Comparison of ENCODE assay signal across 20 cellular contexts in genomic region chr19:1913781-1914577, GRCh38. TPM values are rescaled to one million over a fixed set of nuclear protein-coding genes. Genes with fewer than 3 reads are reported as not detected.
DNase-seq lines count a peak whose midpoint lies in the region; ATAC-seq, FAIRE-seq and TF ChIP-seq lines count a peak whose summit lies in the region.
"Had no signal": no experiment of that assay in that cellular context is flagged by ENCODE, and none has a peak within 500 bp of the region (broad histone marks: within the 10 kb centered on the region; RNA-seq: fewer than 3 reads in every experiment).

No MANE protein-coding gene starts in this region.

- H3K27me3 ChIP-seq in HepG2 (ENCODE audit: control insufficient read depth in 1 of 2, insufficient read depth in 2 of 2, low read length in 2 of 2) (no peaks in the 10 kb centered on the region; a peak in 1 of 5 replicates), right lobe of liver (no peaks in the 10 kb centered on the region), mammary epithelial cell (ENCODE audit: insufficient read depth, low read length) (no peaks in the 10 kb centered on the region)

- TF ChIP-seq RAD21 in HepG2 (CRISPR knock-in tag; IDR thresholded peaks at IDR 0.05), result no peak

- H4K20me1 ChIP-seq in HepG2 (ENCODE audit: insufficient read depth, low read length) (no peaks in the 10 kb centered on the region), mammary epithelial cell (ENCODE audit: insufficient read depth, low read length) (peaks cover 2% of the 10 kb centered on the region)

- peaks cover 30% of the 10 kb centered on the region for H3K79me2 ChIP-seq in HepG2 (ENCODE audit: insufficient read depth, low read length)
- peaks cover 59% of the 10 kb centered on the region for H3K79me2 ChIP-seq in mammary epithelial cell (ENCODE audit: insufficient read depth, low read length)

- in situ Hi-C loops in HepG2 (cut with HindIII; ENCODE audit: extremely low pct_ligation_motif_present, low pct_unique_long_range_greater_than_20kb) (no loop called here), mammary epithelial cell (cut with MboI; ENCODE audit: low sequenced_read_pairs in 2 of 2) (no loop called here)

- H3K9me3 ChIP-seq in HepG2 (ENCODE audit: low read length) (no peaks in the 10 kb centered on the region), right lobe of liver (no peaks in the 10 kb centered on the region), mammary epithelial cell (replicated peaks; ENCODE audit: insufficient read depth, low read length) (no peaks in the 10 kb centered on the region), kidney (ENCODE audit: control insufficient read depth in 1 of 2, low read length in 2 of 2) (no peaks in the 10 kb centered on the region)

- dilution Hi-C loops in mammary epithelial cell (cut with HindIII; ENCODE audit: low sequenced_read_pairs), result no loop called here

- WGBS in HepG2 (ENCODE audit: low lambda C conversion rate), result 98% methylated on average over 17 of the region's 23 CpGs
- whole genome bisulfite sequencing in right lobe of liver (ENCODE audit: insufficient coverage, low coverage, low lambda C conversion rate, missing lambda C conversion rate), result 67% methylated on average over 3 of the region's 23 CpGs
- WGBS in mammary epithelial cell (ENCODE audit: low coverage, missing lambda C conversion rate), result 5% methylated on average over 6 of the region's 23 CpGs

- TF ChIP-seq POLR2A in HepG2 (IDR thresholded peaks at IDR 0.05; ENCODE audit: insufficient read depth in 1 of 2, low read depth in 2 of 2, low read length in 2 of 2), result no peak
- no peak for TF ChIP-seq POLR2A in right lobe of liver (IDR thresholded peaks at IDR 0.05)

- H3K4me3 ChIP-seq in HepG2 (replicated peaks in 1 of 3; ENCODE audit: insufficient read depth in 1 of 3, low read depth in 2 of 3, low read length in 3 of 3), result no peak overlapping the region
- no peak overlapping the region for H3K4me3 ChIP-seq in right lobe of liver
- H3K4me3 ChIP-seq in mammary epithelial cell (replicated peaks in 1 of 3; ENCODE audit: insufficient read depth in 1 of 3, low read depth in 2 of 3, low read length in 3 of 3), result peak overlapping the region in 2 of 3 experiments; percentile 17 to 28
- no peak overlapping the region for H3K4me3 ChIP-seq in kidney (ENCODE audit: low read length in 2 of 2)

- FAIRE-seq in HepG2 (lab: Jason Lieb, UNC) (no peak), kidney (lab: Jason Lieb, UNC) (no peak)

- intact Hi-C loops in HepG2 (cut with micrococcal nuclease; ENCODE audit: unreplicated experiment) (no loop called here), right lobe of liver (cut with DNase I) (no loop called here), mammary epithelial cell (cut with micrococcal nuclease) (no loop called here), kidney (cut with DNase I) (no loop called here)

- TF ChIP-seq EP300 in HepG2 (IDR thresholded peaks at IDR 0.05; ENCODE audit: low read depth in 2 of 2, low read length in 2 of 2) (no peak), HepG2 (CRISPR knock-in tag; IDR thresholded peaks at IDR 0.05; ENCODE audit: borderline replicate concordance) (no peak)

- no peak overlapping the region for H3K4me2 ChIP-seq in HepG2 (ENCODE audit: low read depth, low read length)
- H3K4me2 ChIP-seq in mammary epithelial cell (ENCODE audit: insufficient read depth, low read depth, low read length), result peak overlapping the region; percentile 88

- peaks cover 11 to 35% of the 10 kb centered on the region in 2 experiments; a peak in 4 of 5 replicates for H3K36me3 ChIP-seq in HepG2 (replicated peaks in 1 of 2; ENCODE audit: control insufficient read depth in 1 of 2, insufficient read depth in 2 of 2, low read length in 2 of 2)
- H3K36me3 ChIP-seq in right lobe of liver, result peaks cover 0 to 3% (median under 1%) of the 10 kb centered on the region in 4 donors
- peaks cover 6% of the 10 kb centered on the region for H3K36me3 ChIP-seq in mammary epithelial cell (ENCODE audit: insufficient read depth, low read length)
- peaks cover 0 to 3% of the 10 kb centered on the region in 2 donors for H3K36me3 ChIP-seq in kidney (ENCODE audit: control insufficient read depth in 1 of 2, insufficient read depth in 2 of 2, low read length in 2 of 2)

- H3K4me1 ChIP-seq in HepG2 (ENCODE audit: insufficient read depth, low read length), result peaks cover 6% of the 10 kb centered on the region; the same call in 1 of the 2 replicates
- H3K4me1 ChIP-seq in right lobe of liver, result no peaks in the 10 kb centered on the region
- H3K4me1 ChIP-seq in mammary epithelial cell (ENCODE audit: insufficient read depth, low read length), result peaks cover 41% of the 10 kb centered on the region
- peaks cover 0 to 12% of the 10 kb centered on the region in 2 donors for H3K4me1 ChIP-seq in kidney (ENCODE audit: control insufficient read depth in 1 of 2, insufficient read depth in 1 of 2, low read depth in 1 of 2, low read length in 2 of 2)

- CTCF ChIA-PET in HepG2 (lab: Yijun Ruan, JAX; ENCODE audit: low intra/inter-chr PET ratio, low total read pairs) (no interaction called here), mammary epithelial cell (lab: Charles Lee; ENCODE audit: low non-redundant PET) (no interaction called here)

- no peak for DNase-seq in HepG2 (ENCODE audit: low spot score)
- DNase-seq in right lobe of liver, result no peak
- peak; percentile 64 for DNase-seq in mammary epithelial cell
- peak; percentile 94 for DNase-seq in kidney
- DNase-seq in GDM1 (lab: John Stamatoyannopoulos, UW), result no peak
- no peak for DNase-seq in GOT3 (lab: John Stamatoyannopoulos, UW)
- DNase-seq: DMS153; EL; H9; NCI-H1048; NCI-H146; NCI-H2107; NCI-H226; NCI-H526 treated with DMSO at 0.1 percent for 48 hours; NK-92 treated with Interleukin-12 subunit alpha and Interleukin-12 subunit beta, amount 100 ng/mL, for 24 hours; PC-3 had no signal

- H2AFZ ChIP-seq in HepG2 (ENCODE audit: low read length) (no peak overlapping the region), mammary epithelial cell (ENCODE audit: low read depth, low read length) (peak overlapping the region; percentile 4)

- TF ChIP-seq CTCF in HepG2 (CRISPR knock-in tag; IDR thresholded peaks at IDR 0.05), result no peak
- no peak for TF ChIP-seq CTCF in right lobe of liver (IDR thresholded peaks at IDR 0.05)
- TF ChIP-seq CTCF in mammary epithelial cell (conservative IDR thresholded peaks at IDR 0.05 in 1 of 2, IDR thresholded peaks at IDR 0.05 in 1 of 2; ENCODE audit: extremely low read depth in 1 of 2, insufficient read depth in 1 of 2, low read depth in 1 of 2, low read length in 2 of 2), result no peak
- TF ChIP-seq CTCF in kidney (IDR thresholded peaks at IDR 0.05; ENCODE audit: borderline replicate concordance, extremely low read depth, insufficient read depth), result no peak

- BruUV-seq in HepG2 (replicated peaks; lab: Mats Ljungman, UMichigan) (no TSS peak), mammary epithelial cell (replicated peaks; lab: Mats Ljungman, UMichigan) (no TSS peak)

- ATAC-seq in HepG2 (no peak), right lobe of liver (no peak), GM21528 (IDR thresholded peaks at IDR 0.05; ENCODE audit: low FRiP score, unreplicated experiment) (no peak), HG02884 (IDR thresholded peaks at IDR 0.05; ENCODE audit: unreplicated experiment) (no peak)
- ATAC-seq: PC-3, Right ventricle myocardium inferior had no signal

- no peak overlapping the region for H3K27ac ChIP-seq in HepG2 (ENCODE audit: extremely low read length, insufficient read depth, low read length)
- H3K27ac ChIP-seq in right lobe of liver, result no peak overlapping the region
- H3K27ac ChIP-seq in mammary epithelial cell (ENCODE audit: insufficient read depth, low read depth, low read length), result no peak overlapping the region
- H3K27ac ChIP-seq in kidney (ENCODE audit: low read depth in 2 of 2, low read length in 2 of 2), result peak overlapping the region in 1 of 2 donors; percentile 37
- H3K27ac ChIP-seq: C4-2B had no signal

- POLR2A ChIA-PET in HepG2 (lab: Yijun Ruan, JAX), result no interaction called here

- H3K9ac ChIP-seq in HepG2 (ENCODE audit: insufficient read depth, low read depth, low read length), result no peak overlapping the region
- no peak overlapping the region for H3K9ac ChIP-seq in mammary epithelial cell (ENCODE audit: insufficient read depth, low read length)
- H3K9ac ChIP-seq in kidney (ENCODE audit: low read length in 2 of 2), result no peak overlapping the region

RNA-seq across cellular contexts. Expression of gene ADAT3, which starts 8.8 kb away (rescaled TPM):
- total RNA-seq in HepG2 (2016; rRNA removed; fragmentation: Illumina TruSeq; extraction: Trizol), result 2.0 and 3.5 TPM in 2 replicates
- 0.79 and 0.81 TPM in 2 replicates for total RNA-seq in HepG2 (2016; cell fraction: cytosol; rRNA removed; fragmentation: Illumina TruSeq; extraction: Trizol; ENCODE audit: low read depth)
- 1.7 and 3.1 TPM in 2 replicates for total RNA-seq in HepG2 (2016; cell fraction: insoluble cytoplasmic fraction; rRNA removed; fragmentation: Illumina TruSeq; extraction: Trizol)
- 1.7 and 2.1 TPM in 2 replicates for total RNA-seq in HepG2 (2016; cell fraction: membrane; rRNA removed; fragmentation: Illumina TruSeq; extraction: Trizol)
- total RNA-seq in HepG2 (2016; cell fraction: nucleus; rRNA removed; fragmentation: Illumina TruSeq; extraction: Trizol), result 1.5 and 1.9 TPM in 2 replicates
- polyA plus RNA-seq in HepG2 (2011; rRNA removed), result 0.95 and 1.4 TPM in 2 replicates
- 0.94 and 1.7 TPM in 2 replicates for polyA plus RNA-seq in HepG2 (2011; cell fraction: cytosol; rRNA removed)
- polyA plus RNA-seq in HepG2 (2011; cell fraction: nucleus; rRNA removed), result 6.4 and 7.8 TPM in 2 replicates
- 1.3 and 1.7 TPM in 2 replicates for polyA plus RNA-seq in HepG2 (2012)
- 0.68 TPM in 2 replicates for polyA plus RNA-seq in HepG2 (2016; cell fraction: cytosol; fragmentation: Illumina TruSeq; extraction: Trizol; ENCODE audit: low read depth)
- polyA plus RNA-seq in HepG2 (2016; cell fraction: insoluble cytoplasmic fraction; fragmentation: Illumina TruSeq; extraction: Trizol; ENCODE audit: low read depth), result 2.8 and 3.5 TPM in 2 replicates
- polyA plus RNA-seq in HepG2 (2016; cell fraction: membrane; fragmentation: Illumina TruSeq; extraction: Trizol; ENCODE audit: low read depth), result 1.1 and 1.4 TPM in 2 replicates
- polyA plus RNA-seq in HepG2 (2016; cell fraction: nucleus; fragmentation: Illumina TruSeq; extraction: Trizol; ENCODE audit: insufficient read depth, low read depth), result 5.0 and 6.1 TPM in 2 replicates
- polyA minus RNA-seq in HepG2 (2011; rRNA and poly(A)+ RNA removed; ENCODE audit: low replicate concordance), result 2.1 and 3.8 TPM in 2 replicates
- polyA minus RNA-seq in HepG2 (2011; cell fraction: cytosol; rRNA and poly(A)+ RNA removed), result 1.3 and 1.6 TPM in 2 replicates
- 2.3 and 2.6 TPM in 2 replicates for polyA minus RNA-seq in HepG2 (2011; cell fraction: nucleus; rRNA and poly(A)+ RNA removed)
- 1 to 10 TPM; 1.8 to 5.3 (median 2.7) TPM for total RNA-seq in right lobe of liver
- 1 to 10 TPM; 3.5 to 7.3 TPM for total RNA-seq in mammary epithelial cell
- polyA plus RNA-seq in mammary epithelial cell, result 1.7 TPM
- not detected for polyA minus RNA-seq in mammary epithelial cell
- 10.3 TPM for total RNA-seq in kidney
- polyA plus RNA-seq in kidney (ENCODE audit: insufficient read depth, low read depth, low replicate concordance), result 6.1 TPM

RNA-seq across cellular contexts. Expression of gene SCAMP4, which starts 8.8 kb away (rescaled TPM):
- total RNA-seq in HepG2 (2016; rRNA removed; fragmentation: Illumina TruSeq; extraction: Trizol) (10.8 and 13.7 TPM in 2 replicates), right lobe of liver (10 to 100 TPM; 22.1 to 60.6 (median 24.4) TPM), mammary epithelial cell (10 to 100 TPM; 70.2 to 76.5 TPM), kidney (90.1 TPM)
- total RNA-seq in HepG2 (2016; cell fraction: cytosol; rRNA removed; fragmentation: Illumina TruSeq; extraction: Trizol; ENCODE audit: low read depth), result 4.4 and 5.1 TPM in 2 replicates
- total RNA-seq in HepG2 (2016; cell fraction: insoluble cytoplasmic fraction; rRNA removed; fragmentation: Illumina TruSeq; extraction: Trizol), result 9.1 and 12.6 TPM in 2 replicates
- total RNA-seq in HepG2 (2016; cell fraction: membrane; rRNA removed; fragmentation: Illumina TruSeq; extraction: Trizol), result 10.1 and 10.7 TPM in 2 replicates
- total RNA-seq in HepG2 (2016; cell fraction: nucleus; rRNA removed; fragmentation: Illumina TruSeq; extraction: Trizol), result 24.2 and 31.8 TPM in 2 replicates
- polyA plus RNA-seq in HepG2 (2011; rRNA removed) (10.7 and 12.8 TPM in 2 replicates), mammary epithelial cell (31.7 TPM), kidney (ENCODE audit: insufficient read depth, low read depth, low replicate concordance) (49.5 TPM)
- 7.6 and 8.7 TPM in 2 replicates for polyA plus RNA-seq in HepG2 (2011; cell fraction: cytosol; rRNA removed)
- 43.5 and 55.3 TPM in 2 replicates for polyA plus RNA-seq in HepG2 (2011; cell fraction: nucleus; rRNA removed)
- polyA plus RNA-seq in HepG2 (2012), result 21.8 and 32.2 TPM in 2 replicates
- 5.1 and 6.4 TPM in 2 replicates for polyA plus RNA-seq in HepG2 (2016; cell fraction: cytosol; fragmentation: Illumina TruSeq; extraction: Trizol; ENCODE audit: low read depth)
- 10.3 and 13.4 TPM in 2 replicates for polyA plus RNA-seq in HepG2 (2016; cell fraction: insoluble cytoplasmic fraction; fragmentation: Illumina TruSeq; extraction: Trizol; ENCODE audit: low read depth)
- 11.5 and 11.6 TPM in 2 replicates for polyA plus RNA-seq in HepG2 (2016; cell fraction: membrane; fragmentation: Illumina TruSeq; extraction: Trizol; ENCODE audit: low read depth)
- polyA plus RNA-seq in HepG2 (2016; cell fraction: nucleus; fragmentation: Illumina TruSeq; extraction: Trizol; ENCODE audit: insufficient read depth, low read depth), result 69.4 and 71.5 TPM in 2 replicates
- polyA minus RNA-seq in HepG2 (2011; rRNA and poly(A)+ RNA removed; ENCODE audit: low replicate concordance), result 14.8 and 32.0 TPM in 2 replicates
- 35.3 TPM in 2 replicates for polyA minus RNA-seq in HepG2 (2011; cell fraction: cytosol; rRNA and poly(A)+ RNA removed)
- 13.2 and 15.5 TPM in 2 replicates for polyA minus RNA-seq in HepG2 (2011; cell fraction: nucleus; rRNA and poly(A)+ RNA removed)
- 38.7 TPM for polyA minus RNA-seq in mammary epithelial cell

RNA-seq across cellular contexts. Expression of gene CSNK1G2, which starts 27.0 kb away (rescaled TPM):
- 29.7 and 53.8 TPM in 2 replicates for total RNA-seq in HepG2 (2016; rRNA removed; fragmentation: Illumina TruSeq; extraction: Trizol)
- 40.6 and 41.0 TPM in 2 replicates for total RNA-seq in HepG2 (2016; cell fraction: cytosol; rRNA removed; fragmentation: Illumina TruSeq; extraction: Trizol; ENCODE audit: low read depth)
- total RNA-seq in HepG2 (2016; cell fraction: insoluble cytoplasmic fraction; rRNA removed; fragmentation: Illumina TruSeq; extraction: Trizol), result 26.8 and 56.3 TPM in 2 replicates
- 85.2 and 87.4 TPM in 2 replicates for total RNA-seq in HepG2 (2016; cell fraction: membrane; rRNA removed; fragmentation: Illumina TruSeq; extraction: Trizol)
- 39.2 and 46.8 TPM in 2 replicates for total RNA-seq in HepG2 (2016; cell fraction: nucleus; rRNA removed; fragmentation: Illumina TruSeq; extraction: Trizol)
- 72.5 and 88.4 TPM in 2 replicates for polyA plus RNA-seq in HepG2 (2011; rRNA removed)
- 33.8 and 56.1 TPM in 2 replicates for polyA plus RNA-seq in HepG2 (2011; cell fraction: cytosol; rRNA removed)
- 380 and 522 TPM in 2 replicates for polyA plus RNA-seq in HepG2 (2011; cell fraction: nucleus; rRNA removed)
- polyA plus RNA-seq in HepG2 (2012), result 38.6 and 40.4 TPM in 2 replicates
- 39.6 and 47.2 TPM in 2 replicates for polyA plus RNA-seq in HepG2 (2016; cell fraction: cytosol; fragmentation: Illumina TruSeq; extraction: Trizol; ENCODE audit: low read depth)
- polyA plus RNA-seq in HepG2 (2016; cell fraction: insoluble cytoplasmic fraction; fragmentation: Illumina TruSeq; extraction: Trizol; ENCODE audit: low read depth), result 36.1 and 45.7 TPM in 2 replicates
- 79.1 and 81.2 TPM in 2 replicates for polyA plus RNA-seq in HepG2 (2016; cell fraction: membrane; fragmentation: Illumina TruSeq; extraction: Trizol; ENCODE audit: low read depth)
- polyA plus RNA-seq in HepG2 (2016; cell fraction: nucleus; fragmentation: Illumina TruSeq; extraction: Trizol; ENCODE audit: insufficient read depth, low read depth), result 157 TPM in 2 replicates
- polyA minus RNA-seq in HepG2 (2011; rRNA and poly(A)+ RNA removed; ENCODE audit: low replicate concordance), result 51.2 and 83.6 TPM in 2 replicates
- 23.6 and 25.2 TPM in 2 replicates for polyA minus RNA-seq in HepG2 (2011; cell fraction: cytosol; rRNA and poly(A)+ RNA removed)
- 18.2 and 21.2 TPM in 2 replicates for polyA minus RNA-seq in HepG2 (2011; cell fraction: nucleus; rRNA and poly(A)+ RNA removed)
- total RNA-seq in right lobe of liver, result 10 to 100 TPM; 14.4 to 35.2 (median 22.6) TPM
- 10 to 100 TPM; 63.5 to 70.8 TPM for total RNA-seq in mammary epithelial cell
- 57.6 TPM for polyA plus RNA-seq in mammary epithelial cell
- polyA minus RNA-seq in mammary epithelial cell, result 55.0 TPM
- 66.2 TPM for total RNA-seq in kidney
- polyA plus RNA-seq in kidney (ENCODE audit: insufficient read depth, low read depth, low replicate concordance), result 33.1 TPM

RNA-seq across cellular contexts. Expression of gene ABHD17A, which starts 28.7 kb away (rescaled TPM):
- 27.9 and 40.8 TPM in 2 replicates for total RNA-seq in HepG2 (2016; rRNA removed; fragmentation: Illumina TruSeq; extraction: Trizol)
- total RNA-seq in HepG2 (2016; cell fraction: cytosol; rRNA removed; fragmentation: Illumina TruSeq; extraction: Trizol; ENCODE audit: low read depth), result 52.2 and 64.4 TPM in 2 replicates
- 24.0 and 37.3 TPM in 2 replicates for total RNA-seq in HepG2 (2016; cell fraction: insoluble cytoplasmic fraction; rRNA removed; fragmentation: Illumina TruSeq; extraction: Trizol)
- total RNA-seq in HepG2 (2016; cell fraction: membrane; rRNA removed; fragmentation: Illumina TruSeq; extraction: Trizol), result 65.2 and 82.2 TPM in 2 replicates
- total RNA-seq in HepG2 (2016; cell fraction: nucleus; rRNA removed; fragmentation: Illumina TruSeq; extraction: Trizol), result 17.1 and 19.3 TPM in 2 replicates
- polyA plus RNA-seq in HepG2 (2011; rRNA removed), result 27.7 and 44.6 TPM in 2 replicates
- polyA plus RNA-seq in HepG2 (2011; cell fraction: cytosol; rRNA removed), result 25.9 and 53.1 TPM in 2 replicates
- 72.5 and 83.8 TPM in 2 replicates for polyA plus RNA-seq in HepG2 (2011; cell fraction: nucleus; rRNA removed)
- polyA plus RNA-seq in HepG2 (2012), result 11.9 and 16.2 TPM in 2 replicates
- polyA plus RNA-seq in HepG2 (2016; cell fraction: cytosol; fragmentation: Illumina TruSeq; extraction: Trizol; ENCODE audit: low read depth), result 51.0 and 62.5 TPM in 2 replicates
- 25.3 and 27.0 TPM in 2 replicates for polyA plus RNA-seq in HepG2 (2016; cell fraction: insoluble cytoplasmic fraction; fragmentation: Illumina TruSeq; extraction: Trizol; ENCODE audit: low read depth)
- polyA plus RNA-seq in HepG2 (2016; cell fraction: membrane; fragmentation: Illumina TruSeq; extraction: Trizol; ENCODE audit: low read depth), result 54.6 and 60.4 TPM in 2 replicates
- 38.7 and 42.0 TPM in 2 replicates for polyA plus RNA-seq in HepG2 (2016; cell fraction: nucleus; fragmentation: Illumina TruSeq; extraction: Trizol; ENCODE audit: insufficient read depth, low read depth)
- 15.0 and 50.9 TPM in 2 replicates for polyA minus RNA-seq in HepG2 (2011; rRNA and poly(A)+ RNA removed; ENCODE audit: low replicate concordance)
- 17.2 and 18.0 TPM in 2 replicates for polyA minus RNA-seq in HepG2 (2011; cell fraction: cytosol; rRNA and poly(A)+ RNA removed)
- 5.7 and 5.8 TPM in 2 replicates for polyA minus RNA-seq in HepG2 (2011; cell fraction: nucleus; rRNA and poly(A)+ RNA removed)
- total RNA-seq in right lobe of liver, result 10 to 100 TPM; 20.4 to 49.5 (median 23.5) TPM
- 10 to 100 TPM; 46.2 to 61.5 TPM for total RNA-seq in mammary epithelial cell
- 56.8 TPM for polyA plus RNA-seq in mammary epithelial cell
- polyA minus RNA-seq in mammary epithelial cell, result 7.2 TPM
- 63.8 TPM for total RNA-seq in kidney
- 65.1 TPM for polyA plus RNA-seq in kidney (ENCODE audit: insufficient read depth, low read depth, low replicate concordance)

RNA-seq across cellular contexts. Expression of gene KLF16, which starts 50.6 kb away (rescaled TPM):
- 6.2 and 6.7 TPM in 2 replicates for total RNA-seq in HepG2 (2016; rRNA removed; fragmentation: Illumina TruSeq; extraction: Trizol)
- 2.1 and 2.2 TPM in 2 replicates for total RNA-seq in HepG2 (2016; cell fraction: cytosol; rRNA removed; fragmentation: Illumina TruSeq; extraction: Trizol; ENCODE audit: low read depth)
- total RNA-seq in HepG2 (2016; cell fraction: insoluble cytoplasmic fraction; rRNA removed; fragmentation: Illumina TruSeq; extraction: Trizol), result 5.5 and 5.9 TPM in 2 replicates
- total RNA-seq in HepG2 (2016; cell fraction: membrane; rRNA removed; fragmentation: Illumina TruSeq; extraction: Trizol), result 8.3 and 8.9 TPM in 2 replicates
- total RNA-seq in HepG2 (2016; cell fraction: nucleus; rRNA removed; fragmentation: Illumina TruSeq; extraction: Trizol), result 4.0 and 4.8 TPM in 2 replicates
- 3.5 and 4.7 TPM in 2 replicates for polyA plus RNA-seq in HepG2 (2011; rRNA removed)
- polyA plus RNA-seq in HepG2 (2011; cell fraction: cytosol; rRNA removed), result 3.7 and 7.0 TPM in 2 replicates
- polyA plus RNA-seq in HepG2 (2011; cell fraction: nucleus; rRNA removed), result 16.7 and 31.9 TPM in 2 replicates
- polyA plus RNA-seq in HepG2 (2012), result 8.3 and 9.4 TPM in 2 replicates
- polyA plus RNA-seq in HepG2 (2016; cell fraction: cytosol; fragmentation: Illumina TruSeq; extraction: Trizol; ENCODE audit: low read depth), result 3.2 and 3.4 TPM in 2 replicates
- 12.0 and 14.3 TPM in 2 replicates for polyA plus RNA-seq in HepG2 (2016; cell fraction: insoluble cytoplasmic fraction; fragmentation: Illumina TruSeq; extraction: Trizol; ENCODE audit: low read depth)
- polyA plus RNA-seq in HepG2 (2016; cell fraction: membrane; fragmentation: Illumina TruSeq; extraction: Trizol; ENCODE audit: low read depth), result 8.9 and 9.3 TPM in 2 replicates
- 11.4 and 12.0 TPM in 2 replicates for polyA plus RNA-seq in HepG2 (2016; cell fraction: nucleus; fragmentation: Illumina TruSeq; extraction: Trizol; ENCODE audit: insufficient read depth, low read depth)
- 3.1 and 9.7 TPM in 2 replicates for polyA minus RNA-seq in HepG2 (2011; rRNA and poly(A)+ RNA removed; ENCODE audit: low replicate concordance)
- 8.9 and 15.3 TPM in 2 replicates for polyA minus RNA-seq in HepG2 (2011; cell fraction: cytosol; rRNA and poly(A)+ RNA removed)
- 2.1 and 2.2 TPM in 2 replicates for polyA minus RNA-seq in HepG2 (2011; cell fraction: nucleus; rRNA and poly(A)+ RNA removed)
- total RNA-seq in right lobe of liver, result 10 to 100 TPM in 5 of 6 experiments, 1 to 10 TPM in 1; 9.9 to 23.6 (median 10.8) TPM
- total RNA-seq in mammary epithelial cell, result 10 to 100 TPM; 13.7 to 56.2 TPM
- polyA plus RNA-seq in mammary epithelial cell, result 11.9 TPM
- polyA minus RNA-seq in mammary epithelial cell, result 11.0 TPM
- 22.2 TPM for total RNA-seq in kidney
- 10.4 TPM for polyA plus RNA-seq in kidney (ENCODE audit: insufficient read depth, low read depth, low replicate concordance)

Comparison
In these comparisons a context has a peak if more than half of its experiments do, and no peak if none do; other contexts are left out.
1. DNase-seq: peak in mammary epithelial cell (single experiment) and kidney (single experiment); none in HepG2 (single experiment), right lobe of liver (0 of 3), GDM1 (single experiment) and GOT3 (single experiment).
2. H3K4me3 ChIP-seq: peak in mammary epithelial cell (2 of 3); none in HepG2 (0 of 3), right lobe of liver (0 of 3) and kidney (0 of 2).